1 cellular context compared by ENCODE assay signal in genomic region chr3:194638991-194639605, GRCh38.
TF ChIP-seq lines count a peak whose summit lies in the region.

No MANE protein-coding gene starts in this region.

TF ChIP-seq in GM23338, 12 proteins besides CTCF, POLR2A, EP300 and RAD21 (continued from another document):
- TF ChIP-seq, protein P1, sequence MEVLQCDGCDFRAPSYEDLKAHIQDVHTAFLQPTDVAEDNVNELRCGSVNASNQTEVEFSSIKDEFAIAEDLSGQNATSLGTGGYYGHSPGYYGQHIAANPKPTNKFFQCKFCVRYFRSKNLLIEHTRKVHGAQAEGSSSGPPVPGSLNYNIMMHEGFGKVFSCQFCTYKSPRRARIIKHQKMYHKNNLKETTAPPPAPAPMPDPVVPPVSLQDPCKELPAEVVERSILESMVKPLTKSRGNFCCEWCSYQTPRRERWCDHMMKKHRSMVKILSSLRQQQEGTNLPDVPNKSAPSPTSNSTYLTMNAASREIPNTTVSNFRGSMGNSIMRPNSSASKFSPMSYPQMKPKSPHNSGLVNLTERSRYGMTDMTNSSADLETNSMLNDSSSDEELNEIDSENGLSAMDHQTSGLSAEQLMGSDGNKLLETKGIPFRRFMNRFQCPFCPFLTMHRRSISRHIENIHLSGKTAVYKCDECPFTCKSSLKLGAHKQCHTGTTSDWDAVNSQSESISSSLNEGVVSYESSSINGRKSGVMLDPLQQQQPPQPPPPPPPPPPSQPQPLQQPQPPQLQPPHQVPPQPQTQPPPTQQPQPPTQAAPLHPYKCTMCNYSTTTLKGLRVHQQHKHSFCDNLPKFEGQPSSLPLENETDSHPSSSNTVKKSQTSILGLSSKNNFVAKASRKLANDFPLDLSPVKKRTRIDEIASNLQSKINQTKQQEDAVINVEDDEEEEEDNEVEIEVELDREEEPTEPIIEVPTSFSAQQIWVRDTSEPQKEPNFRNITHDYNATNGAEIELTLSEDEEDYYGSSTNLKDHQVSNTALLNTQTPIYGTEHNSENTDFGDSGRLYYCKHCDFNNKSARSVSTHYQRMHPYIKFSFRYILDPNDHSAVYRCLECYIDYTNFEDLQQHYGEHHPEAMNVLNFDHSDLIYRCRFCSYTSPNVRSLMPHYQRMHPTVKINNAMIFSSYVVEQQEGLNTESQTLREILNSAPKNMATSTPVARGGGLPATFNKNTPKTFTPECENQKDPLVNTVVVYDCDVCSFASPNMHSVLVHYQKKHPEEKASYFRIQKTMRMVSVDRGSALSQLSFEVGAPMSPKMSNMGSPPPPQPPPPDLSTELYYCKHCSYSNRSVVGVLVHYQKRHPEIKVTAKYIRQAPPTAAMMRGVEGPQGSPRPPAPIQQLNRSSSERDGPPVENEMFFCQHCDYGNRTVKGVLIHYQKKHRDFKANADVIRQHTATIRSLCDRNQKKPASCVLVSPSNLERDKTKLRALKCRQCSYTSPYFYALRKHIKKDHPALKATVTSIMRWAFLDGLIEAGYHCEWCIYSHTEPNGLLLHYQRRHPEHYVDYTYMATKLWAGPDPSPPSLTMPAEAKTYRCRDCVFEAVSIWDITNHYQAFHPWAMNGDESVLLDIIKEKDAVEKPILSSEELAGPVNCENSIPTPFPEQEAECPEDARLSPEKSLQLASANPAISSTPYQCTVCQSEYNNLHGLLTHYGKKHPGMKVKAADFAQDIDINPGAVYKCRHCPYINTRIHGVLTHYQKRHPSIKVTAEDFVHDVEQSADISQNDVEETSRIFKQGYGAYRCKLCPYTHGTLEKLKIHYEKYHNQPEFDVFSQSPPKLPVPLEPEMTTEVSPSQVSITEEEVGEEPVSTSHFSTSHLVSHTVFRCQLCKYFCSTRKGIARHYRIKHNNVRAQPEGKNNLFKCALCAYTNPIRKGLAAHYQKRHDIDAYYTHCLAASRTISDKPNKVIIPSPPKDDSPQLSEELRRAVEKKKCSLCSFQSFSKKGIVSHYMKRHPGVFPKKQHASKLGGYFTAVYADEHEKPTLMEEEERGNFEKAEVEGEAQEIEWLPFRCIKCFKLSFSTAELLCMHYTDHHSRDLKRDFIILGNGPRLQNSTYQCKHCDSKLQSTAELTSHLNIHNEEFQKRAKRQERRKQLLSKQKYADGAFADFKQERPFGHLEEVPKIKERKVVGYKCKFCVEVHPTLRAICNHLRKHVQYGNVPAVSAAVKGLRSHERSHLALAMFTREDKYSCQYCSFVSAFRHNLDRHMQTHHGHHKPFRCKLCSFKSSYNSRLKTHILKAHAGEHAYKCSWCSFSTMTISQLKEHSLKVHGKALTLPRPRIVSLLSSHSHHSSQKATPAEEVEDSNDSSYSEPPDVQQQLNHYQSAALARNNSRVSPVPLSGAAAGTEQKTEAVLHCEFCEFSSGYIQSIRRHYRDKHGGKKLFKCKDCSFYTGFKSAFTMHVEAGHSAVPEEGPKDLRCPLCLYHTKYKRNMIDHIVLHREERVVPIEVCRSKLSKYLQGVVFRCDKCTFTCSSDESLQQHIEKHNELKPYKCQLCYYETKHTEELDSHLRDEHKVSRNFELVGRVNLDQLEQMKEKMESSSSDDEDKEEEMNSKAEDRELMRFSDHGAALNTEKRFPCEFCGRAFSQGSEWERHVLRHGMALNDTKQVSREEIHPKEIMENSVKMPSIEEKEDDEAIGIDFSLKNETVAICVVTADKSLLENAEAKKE (CRISPR knock-in tag; IDR thresholded peaks at IDR 0.05), result no peak
TF ChIP-seq in GM23338: peak in this region for 0.
